In the genomic region with DNA sequence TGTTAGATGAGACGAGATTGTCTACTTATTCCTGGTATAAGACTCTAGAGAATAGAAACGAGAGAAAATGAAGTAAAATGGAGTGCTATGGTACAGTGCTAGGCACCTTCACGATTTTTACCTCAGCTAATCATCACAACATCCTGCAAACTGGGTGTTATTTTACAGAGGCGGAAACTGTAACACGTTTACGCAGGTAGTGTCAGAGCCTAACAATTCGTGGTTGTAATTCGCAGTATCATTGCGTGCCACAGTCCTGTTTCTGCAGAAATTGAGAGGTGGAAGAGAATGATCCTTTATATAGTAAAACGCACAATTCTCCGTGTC, we compare ENCODE assay signal across 8 cellular contexts. TPM values are rescaled to one million over a fixed set of nuclear protein-coding genes. Genes with fewer than 3 reads are reported as not detected.
DNase-seq lines count a peak whose midpoint lies in the region; ATAC-seq and TF ChIP-seq lines count a peak whose summit lies in the region.

No MANE protein-coding gene starts in this region.

- DNase-seq in T-helper 1 cell (no peak), NCI-H2081 (lab: John Stamatoyannopoulos, UW) (peak; percentile 82 to 93), mammary epithelial cell (no peak), lung (ENCODE audit: low spot score) (no peak), upper lobe of left lung (no peak), NCI-H146 (lab: John Stamatoyannopoulos, UW) (no peak)

- H3K4me2 ChIP-seq in mammary epithelial cell (ENCODE audit: insufficient read depth, low read depth, low read length): peak overlapping the region; percentile 72

- TF ChIP-seq CTCF in mammary epithelial cell (conservative IDR thresholded peaks at IDR 0.05 in 1 of 2, IDR thresholded peaks at IDR 0.05 in 1 of 2; ENCODE audit: extremely low read depth in 1 of 2, insufficient read depth in 1 of 2, low read depth in 1 of 2, low read length in 2 of 2) (no peak), lung (IDR thresholded peaks at IDR 0.05; ENCODE audit: control extremely low read depth, extremely low read depth) (no peak), upper lobe of left lung (IDR thresholded peaks at IDR 0.05) (no peak)

- no peaks in the 10 kb centered on the region for H3K27me3 ChIP-seq in mammary epithelial cell (ENCODE audit: insufficient read depth, low read length)
- no peaks in the 10 kb centered on the region for H3K27me3 ChIP-seq in lung (ENCODE audit: control insufficient read depth, insufficient read depth)
- H3K27me3 ChIP-seq in upper lobe of left lung: no peaks in the 10 kb centered on the region

- in situ Hi-C loops in mammary epithelial cell (cut with MboI; ENCODE audit: low sequenced_read_pairs in 2 of 2): no loop called here

- 0% methylated on average over 11 of the region's 11 CpGs for WGBS in mammary epithelial cell (ENCODE audit: low coverage, missing lambda C conversion rate)
- WGBS in lung, 2 donors: 2 to 5% methylated on average over 11 of the region's 11 CpGs
- 1 to 7% methylated on average over 11 of the region's 11 CpGs for WGBS in upper lobe of left lung, 2 donors

- dilution Hi-C loops in mammary epithelial cell (cut with HindIII; ENCODE audit: low sequenced_read_pairs): no loop called here

- peak overlapping the region; percentile 97 for H2AFZ ChIP-seq in mammary epithelial cell (ENCODE audit: low read depth, low read length)

- H3K27ac Mint-ChIP-seq in T-helper 1 cell treated with Interleukin-12 subunit alpha and Interleukin-12 subunit beta and Interleukin-4 antibody, amounts not matched to agents 30 μg/mL and 1 μg/mL, for 36 hours: peak overlapping the region; percentile 90

- H3K27ac ChIP-seq in mammary epithelial cell (ENCODE audit: insufficient read depth, low read depth, low read length) (peak overlapping the region; percentile 91), lung (ENCODE audit: low read depth in 1 of 2, low read length in 1 of 2) (peak overlapping the region; percentile 38 to 91), upper lobe of left lung (peak overlapping the region; percentile 71 to 85 (median 78))

- intact Hi-C loops in mammary epithelial cell (cut with micrococcal nuclease): loop anchor here (5.0 kb wide), 2 partner anchors 134 to 279 kb away; a partner anchor contains a TSS

- peak; percentile 44 for ATAC-seq in HG02610 (IDR thresholded peaks at IDR 0.05; ENCODE audit: unreplicated experiment)
- ATAC-seq in lung (ENCODE audit: insufficient read depth, low FRiP score): peak; percentile 56
- ATAC-seq in upper lobe of left lung (ENCODE audit: low FRiP score in 2 of 2): peak; percentile 59 to 86

- no peaks in the 10 kb centered on the region for H3K27me3 Mint-ChIP-seq in T-helper 1 cell treated with Interleukin-12 subunit alpha and Interleukin-12 subunit beta and Interleukin-4 antibody, amounts not matched to agents 30 μg/mL and 1 μg/mL, for 36 hours (ENCODE audit: low read depth)

- H3K36me3 ChIP-seq in mammary epithelial cell (ENCODE audit: insufficient read depth, low read length): no peaks in the 10 kb centered on the region
- H3K36me3 ChIP-seq in lung (ENCODE audit: control insufficient read depth in 2 of 2, insufficient read depth in 2 of 2, low read length in 2 of 2): no peaks in the 10 kb centered on the region
- H3K36me3 ChIP-seq in upper lobe of left lung: no peaks in the 10 kb centered on the region

- BruUV-seq in mammary epithelial cell (replicated peaks; lab: Mats Ljungman, UMichigan): no TSS peak

- TF ChIP-seq POLR2A in upper lobe of left lung (IDR thresholded peaks at IDR 0.05): no peak

- peak overlapping the region; percentile 93 for H3K4me3 Mint-ChIP-seq in T-helper 1 cell treated with Interleukin-12 subunit alpha and Interleukin-12 subunit beta and Interleukin-4 antibody, amounts not matched to agents 30 μg/mL and 1 μg/mL, for 36 hours

- peaks cover 37% of the 10 kb centered on the region for H3K79me2 ChIP-seq in mammary epithelial cell (ENCODE audit: insufficient read depth, low read length)

- H3K9me3 ChIP-seq in mammary epithelial cell (replicated peaks; ENCODE audit: insufficient read depth, low read length) (no peaks in the 10 kb centered on the region), lung (ENCODE audit: control insufficient read depth in 2 of 2, insufficient read depth in 1 of 2, low read length in 1 of 2) (no peaks in the 10 kb centered on the region), upper lobe of left lung (no peaks in the 10 kb centered on the region)

- CTCF ChIA-PET in mammary epithelial cell (lab: Charles Lee; ENCODE audit: low non-redundant PET): interaction anchor here (0.6 kb wide), 1 partner anchor 112 kb away, joined by 3 read pairs; no protein-coding TSS in a partner anchor

- H3K9me3 Mint-ChIP-seq in T-helper 1 cell treated with Interleukin-12 subunit alpha and Interleukin-12 subunit beta and Interleukin-4 antibody, amounts not matched to agents 30 μg/mL and 1 μg/mL, for 36 hours: peaks cover 4% of the 10 kb centered on the region

- H3K4me1 Mint-ChIP-seq in T-helper 1 cell treated with Interleukin-12 subunit alpha and Interleukin-12 subunit beta and Interleukin-4 antibody, amounts not matched to agents 30 μg/mL and 1 μg/mL, for 36 hours (ENCODE audit: low read depth): peaks cover 25% of the 10 kb centered on the region

- peaks cover 8% of the 10 kb centered on the region for H3K4me1 ChIP-seq in mammary epithelial cell (ENCODE audit: insufficient read depth, low read length)
- H3K4me1 ChIP-seq in lung (ENCODE audit: control insufficient read depth in 2 of 2, insufficient read depth in 2 of 2, low read length in 2 of 2): peaks cover 0 to 3% of the 10 kb centered on the region in 2 donors
- peaks cover 0 to 13% (median 7%) of the 10 kb centered on the region in 4 donors for H3K4me1 ChIP-seq in upper lobe of left lung

- no peak for TF ChIP-seq EP300 in upper lobe of left lung (IDR thresholded peaks at IDR 0.05)

- H3K4me3 ChIP-seq in mammary epithelial cell (replicated peaks in 1 of 3; ENCODE audit: insufficient read depth in 1 of 3, low read depth in 2 of 3, low read length in 3 of 3) (peak overlapping the region; percentile 80 to 87 (median 81)), lung (peak overlapping the region; percentile 90), upper lobe of left lung (peak overlapping the region; percentile 76 to 94 (median 82))

- H4K20me1 ChIP-seq in mammary epithelial cell (ENCODE audit: insufficient read depth, low read length): no peaks in the 10 kb centered on the region

- peak overlapping the region; percentile 82 for H3K9ac ChIP-seq in mammary epithelial cell (ENCODE audit: insufficient read depth, low read length)

- H3K36me3 Mint-ChIP-seq in T-helper 1 cell treated with Interleukin-12 subunit alpha and Interleukin-12 subunit beta and Interleukin-4 antibody, amounts not matched to agents 30 μg/mL and 1 μg/mL, for 36 hours (ENCODE audit: low read depth): peaks cover 2% of the 10 kb centered on the region

RNA-seq across cellular contexts. Expression of a gene that starts 0.4 kb away (rescaled TPM):
- 10 to 100 TPM; 13.6 to 34.0 TPM for total RNA-seq in mammary epithelial cell
- polyA plus RNA-seq in mammary epithelial cell: 6.9 TPM
- 16.5 TPM for polyA minus RNA-seq in mammary epithelial cell
- total RNA-seq in lung: 10 to 100 TPM; 13.2 to 41.6 TPM
- polyA plus RNA-seq in lung: 1 to 10 TPM; 2.1 to 3.4 TPM
- 10 to 100 TPM in 3 of 6 donors, 1 to 10 TPM in 3; 6.8 to 35.6 (median 11.8) TPM for total RNA-seq in upper lobe of left lung

Comparison
In these comparisons a context has a peak if more than half of its experiments do, and no peak if none do; other contexts are left out.
1. DNase-seq: peak in NCI-H2081 (2 of 2); none in T-helper 1 cell (0 of 5), mammary epithelial cell (single experiment), lung (single experiment), upper lobe of left lung (0 of 2) and NCI-H146 (single experiment).
2. Peak in every context shown above with its lines, with median percentiles within 50 percentile points of each other: ATAC-seq, H3K27ac ChIP-seq and H3K4me3 ChIP-seq.